17 cellular contexts compared by ENCODE assay signal in the genomic region with DNA sequence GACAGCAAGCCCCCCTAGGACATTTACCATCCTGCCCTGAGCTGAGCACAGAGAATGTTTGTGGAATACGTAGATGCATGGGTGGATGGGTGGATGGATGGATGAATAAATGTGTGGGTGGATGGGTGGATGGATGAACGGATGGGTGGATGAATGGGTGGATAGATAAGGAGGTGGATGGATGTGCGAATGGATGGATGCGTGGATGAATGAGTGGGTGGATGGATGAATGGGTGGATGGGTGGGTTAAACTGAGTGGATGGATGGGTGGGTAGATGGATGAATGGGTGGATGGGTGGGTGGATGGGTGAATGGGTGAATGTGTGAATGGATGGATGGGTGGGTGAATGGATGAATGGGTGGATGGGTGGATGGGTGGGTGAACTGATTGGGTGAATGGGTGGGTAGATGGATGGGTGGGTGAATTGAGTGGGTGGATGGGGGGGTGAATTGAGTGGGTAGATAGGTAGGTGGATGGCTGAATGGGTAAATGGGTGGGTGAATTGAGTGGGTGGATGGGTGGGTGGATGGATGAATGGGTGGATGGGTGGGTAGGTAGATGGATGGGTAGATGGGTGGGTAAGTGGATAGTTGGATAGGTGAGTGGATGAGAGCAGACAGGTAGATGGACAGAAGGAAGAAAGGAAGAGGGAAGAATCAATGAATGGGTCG. TPM values are rescaled to one million over a fixed set of nuclear protein-coding genes. Genes with fewer than 3 reads are reported as not detected.
A peak's percentile ranks its signal among the peaks of the same experiment; 100 is the strongest.
DNase-seq lines count a peak whose midpoint lies in the region; ATAC-seq and TF ChIP-seq lines count a peak whose summit lies in the region.
"Had no signal": no experiment of that assay in that cellular context is flagged by ENCODE, and none has a peak within 500 bp of the region (broad histone marks: within the 10 kb centered on the region; RNA-seq: fewer than 3 reads in every experiment).

No MANE protein-coding gene starts in this region.

- peaks cover 56% of the 10 kb centered on the region for H3K36me3 Mint-ChIP-seq in activated CD4-positive, alpha-beta T cell treated with anti-CD3 and anti-CD28 coated beads, Interleukin-2, amount 10 ng/mL, durations not matched to agents 24 days and 14 days (ENCODE audit: low read depth)
- H3K36me3 Mint-ChIP-seq in central memory CD8-positive, alpha-beta T cell (ENCODE audit: insufficient read depth) = peaks cover 85% of the 10 kb centered on the region
- peaks cover 69% of the 10 kb centered on the region for H3K36me3 Mint-ChIP-seq in stimulated activated memory B cell treated with anti-CD40 and anti-IgM and Interleukin-4, amounts not matched to agents 10 μg/mL and 1 μg/mL and 100 μg/mL, for 72 hours
- peaks cover 53% of the 10 kb centered on the region for H3K36me3 Mint-ChIP-seq in Calu3 (ENCODE audit: insufficient read depth, unreplicated experiment)

- H3K4me1 ChIP-seq in MM.1S (ENCODE audit: low read length) = peaks cover 42% of the 10 kb centered on the region
- H3K4me1 ChIP-seq in ovary (ENCODE audit: insufficient read depth) = no peaks in the 10 kb centered on the region

- H3K4me3 Mint-ChIP-seq in activated CD4-positive, alpha-beta T cell treated with anti-CD3 and anti-CD28 coated beads, Interleukin-2, amount 10 ng/mL, durations not matched to agents 24 days and 14 days = peak overlapping the region; percentile 87
- peak overlapping the region; percentile 100 for H3K4me3 Mint-ChIP-seq in central memory CD8-positive, alpha-beta T cell
- peak overlapping the region; percentile 68 for H3K4me3 Mint-ChIP-seq in stimulated activated memory B cell treated with anti-CD40 and anti-IgM and Interleukin-4, amounts not matched to agents 10 μg/mL and 1 μg/mL and 100 μg/mL, for 72 hours
- H3K4me3 Mint-ChIP-seq in Calu3 (ENCODE audit: low read depth, unreplicated experiment) = no peak overlapping the region

- no peak for TF ChIP-seq EP300 in ovary (IDR thresholded peaks at IDR 0.05)

- CTCF ChIA-PET in Calu3 (lab: Charles Lee) = no interaction called here

- no peak for TF ChIP-seq CTCF in MM.1S (IDR thresholded peaks at IDR 0.05; ENCODE audit: low read length)
- no peak for TF ChIP-seq CTCF in ovary (IDR thresholded peaks at IDR 0.05)
- no peak for TF ChIP-seq CTCF in Calu3 (IDR thresholded peaks at IDR 0.05; ENCODE audit: unreplicated experiment)

- BruUV-seq in Calu3 (replicated peaks; lab: Mats Ljungman, UMichigan) = no TSS peak

- peak overlapping the region; percentile 85; the same call in 1 of the 2 replicates for H3K4me2 ChIP-seq in MM.1S (ENCODE audit: low read depth, low read length)

- H3K27me3 ChIP-seq in MM.1S (replicated peaks; ENCODE audit: insufficient read depth, low read length) = no peaks in the 10 kb centered on the region
- no peaks in the 10 kb centered on the region for H3K27me3 ChIP-seq in ovary

- intact Hi-C loops in activated CD4-positive, alpha-beta T cell treated with anti-CD3 and anti-CD28 coated beads, Interleukin-2, amount 10 ng/mL, durations not matched to agents 24 days and 14 days (cut with micrococcal nuclease) = no loop called here
- intact Hi-C loops in ovary (cut with DNase I) (loop anchor here in 1 of 4 donors (10.0 kb wide), 1 partner anchor 251 kb away; a partner anchor contains a TSS), Calu3 (cut with micrococcal nuclease; ENCODE audit: unreplicated experiment) (no loop called here)

- H3K36me3 ChIP-seq in MM.1S (replicated peaks; ENCODE audit: insufficient read depth, low read length) = 0 out of 2 replicates have a peak, but pooled peaks cover 6% of the 10 kb centered on the region
- H3K36me3 ChIP-seq in ovary = no peaks in the 10 kb centered on the region

- H3F3A ChIP-seq in MM.1S (ENCODE audit: insufficient read depth, low read length) = peaks cover 16% of the 10 kb centered on the region

- H2AFZ ChIP-seq in MM.1S (ENCODE audit: low read length) = no peak overlapping the region

- no peaks in the 10 kb centered on the region for H4K20me1 ChIP-seq in MM.1S (ENCODE audit: insufficient read depth, low read length)

- no peak for DNase-seq in activated CD4-positive, alpha-beta T cell treated with anti-CD3 and anti-CD28 coated beads, Interleukin-2, amount 10 ng/mL, durations not matched to agents 24 days and 14 days
- DNase-seq in activated CD4-positive, alpha-beta T cell treated with anti-CD3 and anti-CD28 coated beads for 1 hour = no peak
- DNase-seq in MM.1S (no peak), ovary (no peak), Calu3 (no peak)
- no peak for DNase-seq in central memory CD8-positive, alpha-beta T cell (ENCODE audit: low spot score in 2 of 2)
- DNase-seq: cortex of kidney, head of caudate nucleus, NCI-H1930, NCI-H524, WERI-Rb-1 had no signal

- peaks cover 50% of the 10 kb centered on the region for H3K4me1 Mint-ChIP-seq in activated CD4-positive, alpha-beta T cell treated with anti-CD3 and anti-CD28 coated beads, Interleukin-2, amount 10 ng/mL, durations not matched to agents 24 days and 14 days
- peaks cover 52% of the 10 kb centered on the region for H3K4me1 Mint-ChIP-seq in central memory CD8-positive, alpha-beta T cell
- peaks cover 74% of the 10 kb centered on the region for H3K4me1 Mint-ChIP-seq in stimulated activated memory B cell treated with anti-CD40 and anti-IgM and Interleukin-4, amounts not matched to agents 10 μg/mL and 1 μg/mL and 100 μg/mL, for 72 hours
- no peaks in the 10 kb centered on the region for H3K4me1 Mint-ChIP-seq in Calu3 (ENCODE audit: low read depth, unreplicated experiment)

- no peak for ATAC-seq in central memory CD8-positive, alpha-beta T cell (replicated peaks; ENCODE audit: extremely low read depth, poor library complexity, severe bottlenecking)
- no peak for ATAC-seq in stimulated activated memory B cell treated with anti-CD40 and anti-IgM and Interleukin-4, amounts not matched to agents 10 μg/mL and 1 μg/mL and 100 μg/mL, for 72 hours
- ATAC-seq in GM18861 (IDR thresholded peaks at IDR 0.05; ENCODE audit: unreplicated experiment) = no peak
- ATAC-seq: esophagus mucosa, SK-N-SH treated with all-trans-retinoic acid at 6 μM for 48 hours had no signal

- H3K9me3 Mint-ChIP-seq in activated CD4-positive, alpha-beta T cell treated with anti-CD3 and anti-CD28 coated beads, Interleukin-2, amount 10 ng/mL, durations not matched to agents 24 days and 14 days = no peaks in the 10 kb centered on the region
- H3K9me3 Mint-ChIP-seq in central memory CD8-positive, alpha-beta T cell = no peaks in the 10 kb centered on the region
- no peaks in the 10 kb centered on the region for H3K9me3 Mint-ChIP-seq in stimulated activated memory B cell treated with anti-CD40 and anti-IgM and Interleukin-4, amounts not matched to agents 10 μg/mL and 1 μg/mL and 100 μg/mL, for 72 hours
- H3K9me3 Mint-ChIP-seq in Calu3 (ENCODE audit: low read depth, unreplicated experiment) = no peaks in the 10 kb centered on the region

- H3K27ac Mint-ChIP-seq in activated CD4-positive, alpha-beta T cell treated with anti-CD3 and anti-CD28 coated beads, Interleukin-2, amount 10 ng/mL, durations not matched to agents 24 days and 14 days = peak overlapping the region; percentile 76
- H3K27ac Mint-ChIP-seq in central memory CD8-positive, alpha-beta T cell (ENCODE audit: low read depth) = peak overlapping the region; percentile 84
- H3K27ac Mint-ChIP-seq in stimulated activated memory B cell treated with anti-CD40 and anti-IgM and Interleukin-4, amounts not matched to agents 10 μg/mL and 1 μg/mL and 100 μg/mL, for 72 hours = peak overlapping the region; percentile 93
- H3K27ac Mint-ChIP-seq in Calu3 (ENCODE audit: unreplicated experiment) = no peak overlapping the region

- H3K9ac ChIP-seq in MM.1S (ENCODE audit: low read length) = no peak overlapping the region

- H3K27ac ChIP-seq in MM.1S (ENCODE audit: low read length) (no peak overlapping the region; the same call in 1 of the 2 replicates), ovary (no peak overlapping the region)
- H3K27ac ChIP-seq: WERI-Rb-1 had no signal

- no peak overlapping the region for H3K4me3 ChIP-seq in MM.1S (ENCODE audit: low read length)
- H3K4me3 ChIP-seq in ovary = no peak overlapping the region

- no peak for TF ChIP-seq POLR2A in ovary (IDR thresholded peaks at IDR 0.05)

- H3K79me2 ChIP-seq in MM.1S (ENCODE audit: low read length) = peaks cover 91% of the 10 kb centered on the region

- no peaks in the 10 kb centered on the region for H3K27me3 Mint-ChIP-seq in activated CD4-positive, alpha-beta T cell treated with anti-CD3 and anti-CD28 coated beads, Interleukin-2, amount 10 ng/mL, durations not matched to agents 24 days and 14 days
- no peaks in the 10 kb centered on the region for H3K27me3 Mint-ChIP-seq in central memory CD8-positive, alpha-beta T cell
- no peaks in the 10 kb centered on the region for H3K27me3 Mint-ChIP-seq in stimulated activated memory B cell treated with anti-CD40 and anti-IgM and Interleukin-4, amounts not matched to agents 10 μg/mL and 1 μg/mL and 100 μg/mL, for 72 hours
- no peaks in the 10 kb centered on the region for H3K27me3 Mint-ChIP-seq in Calu3 (ENCODE audit: unreplicated experiment)

- no peaks in the 10 kb centered on the region for H3K9me2 ChIP-seq in MM.1S (replicated peaks; ENCODE audit: insufficient read depth, low read length)

- H3K9me3 ChIP-seq in MM.1S (replicated peaks; ENCODE audit: insufficient read depth, low read length) (no peaks in the 10 kb centered on the region), ovary (no peaks in the 10 kb centered on the region)

- 93 to 96% (median 95%) methylated on average over 5 of the region's 5 CpGs for WGBS in ovary, 3 donors

RNA-seq across cellular contexts. Expression of a gene that starts 5.2 kb away (rescaled TPM):
- total RNA-seq in activated CD4-positive, alpha-beta T cell treated with anti-CD3 and anti-CD28 coated beads, Interleukin-2, amount 10 ng/mL, durations not matched to agents 24 days and 14 days = 250 and 251 TPM in 2 replicates
- 10 to 100 TPM in 4 of 7 donors, 1 to 10 TPM in 3; 7.2 to 26.8 (median 17.4) TPM for total RNA-seq in ovary
- 1 to 10 TPM; 1.2 to 7.2 TPM for polyA plus RNA-seq in ovary
- total RNA-seq in Calu3 (2022) = 116 and 133 TPM in 2 replicates

RNA-seq across cellular contexts. Expression of a gene that starts 7.2 kb away (rescaled TPM):
- total RNA-seq in activated CD4-positive, alpha-beta T cell treated with anti-CD3 and anti-CD28 coated beads, Interleukin-2, amount 10 ng/mL, durations not matched to agents 24 days and 14 days = 231 and 234 TPM in 2 replicates
- total RNA-seq in ovary (1 to 10 TPM; 1.1 to 4.2 (median 2.4) TPM), Calu3 (2022) (1.1 and 2.1 TPM in 2 replicates)
- polyA plus RNA-seq in ovary = 1 to 10 TPM in 1 of 2 donors, under 1 TPM in 1; 0.94 to 2.9 TPM

RNA-seq across cellular contexts. Expression of a gene that starts 22.8 kb away (rescaled TPM):
- total RNA-seq in activated CD4-positive, alpha-beta T cell treated with anti-CD3 and anti-CD28 coated beads, Interleukin-2, amount 10 ng/mL, durations not matched to agents 24 days and 14 days = not detected in 2 replicates
- total RNA-seq in ovary (1 to 10 TPM in 1 of 7 donors, under 1 TPM in 1, not detected in 5; 0.10 to 1.8 TPM), Calu3 (2022) (not detected in 2 replicates)
- under 1 TPM in 1 of 2 donors, not detected in 1; 0.11 TPM for polyA plus RNA-seq in ovary
- total RNA-seq: kidney, mononuclear cell had no signal

RNA-seq across cellular contexts. Expression of a gene that starts 45.0 kb away (rescaled TPM):
- total RNA-seq in activated CD4-positive, alpha-beta T cell treated with anti-CD3 and anti-CD28 coated beads, Interleukin-2, amount 10 ng/mL, durations not matched to agents 24 days and 14 days = 123 and 125 TPM in 2 replicates
- total RNA-seq in ovary = 10 to 100 TPM; 25.2 to 88.7 (median 45.8) TPM
- polyA plus RNA-seq in ovary = 10 to 100 TPM; 11.9 to 51.5 TPM
- total RNA-seq in Calu3 (2022) = 204 and 229 TPM in 2 replicates

Comparison
In these comparisons a context has a peak if more than half of its experiments do, and no peak if none do; other contexts are left out.
1. RNA of a gene that starts 7.2 kb away (total RNA-seq): 231 to 234 TPM in activated CD4-positive, alpha-beta T cell treated with anti-CD3 and anti-CD28 coated beads, Interleukin-2, amount 10 ng/mL, durations not matched to agents 24 days and 14 days; 1.1 to 4.2 TPM in ovary and 1.1 to 2.1 TPM in Calu3; every median in the first group is over 10 times any median in the second.